ENCODE assay signal across 23 cellular contexts in the genomic region with DNA sequence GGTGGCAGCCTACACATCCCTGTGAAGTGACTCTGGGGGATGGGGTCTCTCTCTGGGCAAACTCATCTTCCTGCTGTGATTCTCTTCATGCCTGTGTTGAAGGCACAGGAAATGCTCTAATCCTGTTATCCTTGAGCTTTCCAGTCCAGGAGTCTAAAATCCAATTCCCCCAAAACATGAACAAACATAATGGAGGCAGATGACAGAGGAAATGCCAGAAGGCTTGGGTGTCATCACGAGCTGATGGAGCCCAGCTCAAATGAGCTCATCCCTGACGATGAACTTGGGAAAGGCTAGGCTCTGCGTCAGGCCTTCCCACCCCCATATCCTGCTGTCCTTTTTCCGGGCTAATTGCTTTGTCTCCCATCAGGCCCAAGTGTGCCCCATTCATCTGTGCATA.
"Had no signal": no experiment of that assay in that cellular context is flagged by ENCODE, and none has a peak within 500 bp of the region (broad histone marks: within the 10 kb centered on the region; RNA-seq: fewer than 3 reads in every experiment).

No MANE protein-coding gene starts in this region.

- H3K4me3 ChIP-seq: body of pancreas, gastrocnemius medialis, lung, uterus had no signal

- H3K4me3 Mint-ChIP-seq: activated CD4-positive, alpha-beta T cell treated with anti-CD3 and anti-CD28 coated beads, Interleukin-2, amount 10 ng/mL, durations not matched to agents 24 days and 14 days; activated CD8-positive, alpha-beta T cell treated with anti-CD3 and anti-CD28 coated beads for 36 hours; activated naive CD8-positive, alpha-beta T cell treated with anti-CD3 and anti-CD28 coated beads for 36 hours; activated T-helper 17 cell treated with anti-CD3 and anti-CD28 coated beads, Interleukin-2, amount 50 U/mL, for 72 hours; endodermal cell; nephron had no signal

- H3K9me3 Mint-ChIP-seq: activated CD4-positive, alpha-beta T cell treated with anti-CD3 and anti-CD28 coated beads, Interleukin-2, amount 10 ng/mL, durations not matched to agents 24 days and 14 days; activated CD8-positive, alpha-beta T cell treated with anti-CD3 and anti-CD28 coated beads for 36 hours; activated naive CD8-positive, alpha-beta T cell treated with anti-CD3 and anti-CD28 coated beads for 36 hours; activated T-helper 17 cell treated with anti-CD3 and anti-CD28 coated beads, Interleukin-2, amount 50 U/mL, for 72 hours; endodermal cell; nephron had no signal

- H3K27ac Mint-ChIP-seq: activated CD4-positive, alpha-beta T cell treated with anti-CD3 and anti-CD28 coated beads, Interleukin-2, amount 10 ng/mL, durations not matched to agents 24 days and 14 days; activated CD8-positive, alpha-beta T cell treated with anti-CD3 and anti-CD28 coated beads for 36 hours; activated naive CD8-positive, alpha-beta T cell treated with anti-CD3 and anti-CD28 coated beads for 36 hours; activated T-helper 17 cell treated with anti-CD3 and anti-CD28 coated beads, Interleukin-2, amount 50 U/mL, for 72 hours; endodermal cell; nephron had no signal

- DNase-seq: activated CD4-positive, alpha-beta T cell treated with anti-CD3 and anti-CD28 coated beads, Interleukin-2, amount 10 ng/mL, durations not matched to agents 24 days and 14 days; activated CD8-positive, alpha-beta T cell treated with anti-CD3 and anti-CD28 coated beads for 36 hours; activated naive CD4-positive, alpha-beta T cell; activated naive CD8-positive, alpha-beta T cell treated with anti-CD3 and anti-CD28 coated beads for 36 hours; activated T-cell treated with anti-CD3 and anti-CD28 coated beads, Interleukin-2, amount 50 U/mL, for 1 hour; amniotic stem cell; body of pancreas; caudate nucleus; endodermal cell; gastrocnemius medialis; head of caudate nucleus; midbrain; occipital lobe; retina; stimulated activated CD4-positive, alpha-beta T cell treated with anti-CD3 and anti-CD28 coated beads, Interleukin-12 subunit alpha, Interleukin-12 subunit beta, amount 100 ng/mL, for 4 hours; stimulated activated CD4-positive, alpha-beta T cell treated with anti-CD3 and anti-CD28 coated beads, Interleukin-1b, Interleukin-23, amount 100 ng/mL, for 48 hours; stimulated activated CD8-positive, alpha-beta memory T cell treated with anti-CD3 and anti-CD28 coated beads, Interleukin-4, amount 100 ng/mL, for 48 hours; stimulated activated naive CD4-positive, alpha-beta T cell; uterus had no signal

- H3K36me3 ChIP-seq: gastrocnemius medialis, uterus had no signal

- ATAC-seq: activated CD8-positive, alpha-beta T cell treated with anti-CD3 and anti-CD28 coated beads for 36 hours; activated T-helper 17 cell treated with anti-CD3 and anti-CD28 coated beads, Interleukin-2, amount 50 U/mL, for 72 hours; body of pancreas; gastrocnemius medialis had no signal

- H3K27ac ChIP-seq: body of pancreas, epithelial cell of prostate, gastrocnemius medialis, uterus had no signal

- H3K36me3 Mint-ChIP-seq: activated naive CD8-positive, alpha-beta T cell treated with anti-CD3 and anti-CD28 coated beads for 36 hours had no signal

- H3K27me3 ChIP-seq: body of pancreas, gastrocnemius medialis, uterus had no signal

- H3K27me3 Mint-ChIP-seq: activated CD4-positive, alpha-beta T cell treated with anti-CD3 and anti-CD28 coated beads, Interleukin-2, amount 10 ng/mL, durations not matched to agents 24 days and 14 days had no signal

- H3K4me1 ChIP-seq: body of pancreas, gastrocnemius medialis, uterus had no signal

- H3K9me3 ChIP-seq: body of pancreas, gastrocnemius medialis, uterus had no signal

- H3K4me1 Mint-ChIP-seq: activated CD4-positive, alpha-beta T cell treated with anti-CD3 and anti-CD28 coated beads, Interleukin-2, amount 10 ng/mL, durations not matched to agents 24 days and 14 days; activated naive CD8-positive, alpha-beta T cell treated with anti-CD3 and anti-CD28 coated beads for 36 hours; activated T-helper 17 cell treated with anti-CD3 and anti-CD28 coated beads, Interleukin-2, amount 50 U/mL, for 72 hours; endodermal cell; nephron had no signal
